ENCODE assay signal across 20 cellular contexts in genomic region chr10:125145636-125146035, GRCh38. TPM values are rescaled to one million over a fixed set of nuclear protein-coding genes. Genes with fewer than 3 reads are reported as not detected.
DNase-seq lines count a peak whose midpoint lies in the region; ATAC-seq and TF ChIP-seq lines count a peak whose summit lies in the region.
"Had no signal": no experiment of that assay in that cellular context is flagged by ENCODE, and none has a peak within 500 bp of the region (broad histone marks: within the 10 kb centered on the region; RNA-seq: fewer than 3 reads in every experiment).

No MANE protein-coding gene starts in this region.

- intact Hi-C loops in cardiac septum (cut with DNase I) (loop anchor here (5.0 kb wide), 1 partner anchor 153 kb away; no protein-coding TSS in a partner anchor), esophagus muscularis mucosa (cut with DNase I) (loop anchor here (5.0 to 10.0 kb wide), 2 partner anchors 53 to 151 kb away; no protein-coding TSS in a partner anchor)

- H3K27me3 ChIP-seq in right atrium auricular region (no peaks in the 10 kb centered on the region), esophagus muscularis mucosa (no peaks in the 10 kb centered on the region), osteoblast (ENCODE audit: insufficient read depth, low read length) (no peaks in the 10 kb centered on the region)
- H3K27me3 ChIP-seq: BE2C, upper lobe of right lung had no signal

- H3K4me2 ChIP-seq in osteoblast (ENCODE audit: insufficient read depth, low read length), result peak overlapping the region; percentile 6
- H3K4me2 ChIP-seq: SK-N-SH had no signal

- no peak for ATAC-seq in GM18498 (IDR thresholded peaks at IDR 0.05; ENCODE audit: unreplicated experiment)
- ATAC-seq in GM21367 (IDR thresholded peaks at IDR 0.05; ENCODE audit: unreplicated experiment), result no peak
- ATAC-seq in GM21390 (IDR thresholded peaks at IDR 0.05; ENCODE audit: unreplicated experiment), result no peak
- ATAC-seq: naive thymus-derived CD8-positive, alpha-beta T cell had no signal

- H3K4me1 ChIP-seq in right atrium auricular region (peaks cover 0 to 82% of the 10 kb centered on the region in 2 donors), esophagus muscularis mucosa (peaks cover 74 to 99% (median 97%) of the 10 kb centered on the region in 4 donors), osteoblast (ENCODE audit: insufficient read depth, low read length) (peaks cover 42% of the 10 kb centered on the region)

- H2AFZ ChIP-seq in osteoblast (ENCODE audit: low read length), result no peak overlapping the region

- 96% methylated on average over 5 of the region's 5 CpGs for WGBS in esophagus muscularis mucosa

- H3K36me3 ChIP-seq in right atrium auricular region (no peaks in the 10 kb centered on the region), esophagus muscularis mucosa (peaks cover 0 to 8% (median 3%) of the 10 kb centered on the region in 4 donors), osteoblast (ENCODE audit: insufficient read depth, low read length) (peaks cover 4% of the 10 kb centered on the region)
- H3K36me3 ChIP-seq: BE2C, upper lobe of right lung had no signal

- peaks cover 100% of the 10 kb centered on the region for H3K79me2 ChIP-seq in osteoblast (ENCODE audit: insufficient read depth, low read length)

- no peak for TF ChIP-seq EP300 in esophagus muscularis mucosa (IDR thresholded peaks at IDR 0.05)

- TF ChIP-seq CTCF in right atrium auricular region (IDR thresholded peaks at IDR 0.05), result no peak
- TF ChIP-seq CTCF in esophagus muscularis mucosa (IDR thresholded peaks at IDR 0.05), result no peak
- no peak for TF ChIP-seq CTCF in osteoblast (IDR thresholded peaks at IDR 0.05; ENCODE audit: extremely low read depth, low read depth, low read length)

- no peak for TF ChIP-seq POLR2A in esophagus muscularis mucosa (IDR thresholded peaks at IDR 0.05; ENCODE audit: low read depth)

- H4K20me1 ChIP-seq in osteoblast (ENCODE audit: insufficient read depth, low read length), result peaks cover 46% of the 10 kb centered on the region

- DNase-seq in right atrium auricular region (ENCODE audit: low spot score), result no peak
- no peak for DNase-seq in cardiac septum (ENCODE audit: low spot score)
- DNase-seq in esophagus muscularis mucosa (ENCODE audit: extremely low spot score), result no peak
- peak; percentile 36 for DNase-seq in osteoblast (ENCODE audit: insufficient read length, low spot score, missing footprints)
- DNase-seq in activated CD4-positive, alpha-beta T cell treated with anti-CD3 and anti-CD28 coated beads for 4 hours, result no peak
- DNase-seq: activated CD4-positive, alpha-beta T cell treated with anti-CD3 and anti-CD28 coated beads, Interleukin-2, amount 10 ng/mL, durations not matched to agents 7 days and 5 days; activated naive CD4-positive, alpha-beta T cell treated with anti-CD3 and anti-CD28 coated beads, Interleukin-2, amount 50 U/mL, for 16 hours; central memory CD4-positive, alpha-beta T cell; COR-L47; DMS79; GF-D8; naive thymus-derived CD8-positive, alpha-beta T cell; NCI-H446 treated with DMSO at 0.1 percent for 48 hours; upper lobe of right lung had no signal

- H3K27ac ChIP-seq in right atrium auricular region (peak overlapping the region; percentile 54 to 69), esophagus muscularis mucosa (replicated peaks in 1 of 4) (peak overlapping the region; percentile 95 to 99 (median 98)), osteoblast (ENCODE audit: low read depth, low read length) (peak overlapping the region; percentile 23)
- H3K27ac ChIP-seq: upper lobe of right lung had no signal

- no peak overlapping the region for H3K4me3 ChIP-seq in right atrium auricular region
- H3K4me3 ChIP-seq in esophagus muscularis mucosa, result no peak overlapping the region
- H3K4me3 ChIP-seq in osteoblast (ENCODE audit: insufficient read depth, low read length), result no peak overlapping the region
- H3K4me3 ChIP-seq: upper lobe of right lung had no signal

- H3K9me3 ChIP-seq in right atrium auricular region (no peaks in the 10 kb centered on the region), esophagus muscularis mucosa (no peaks in the 10 kb centered on the region), osteoblast (ENCODE audit: low read depth, low read length) (no peaks in the 10 kb centered on the region)
- H3K9me3 ChIP-seq: BE2C, SK-N-SH, upper lobe of right lung had no signal

RNA-seq across cellular contexts. Expression of gene CTBP2, which starts 14.7 kb away (rescaled TPM):
- total RNA-seq in right atrium auricular region (10 to 100 TPM; 26.0 to 36.0 TPM), cardiac septum (35.9 TPM), esophagus muscularis mucosa (100 to 1,000 TPM in 1 of 4 donors, 10 to 100 TPM in 3; 69.7 to 125 (median 84.7) TPM), osteoblast (65.1 and 65.9 TPM in 2 replicates)
- total RNA-seq: OCI-LY7 had no signal

Comparison
In these comparisons a context has a peak if more than half of its experiments do, and no peak if none do; other contexts are left out.
1. H3K27ac ChIP-seq: peak in every context shown above with its lines; median percentile 98 in esophagus muscularis mucosa; 62 in right atrium auricular region; 23 in osteoblast.